8 cellular contexts compared by ENCODE assay signal in genomic region chr9:130693101-130693425, GRCh38. TPM values are rescaled to one million over a fixed set of nuclear protein-coding genes. Genes with fewer than 3 reads are reported as not detected.
DNase-seq lines count a peak whose midpoint lies in the region; ATAC-seq lines count a peak whose summit lies in the region.

No MANE protein-coding gene starts in this region.

- peaks cover 14% of the 10 kb centered on the region for H3K4me1 ChIP-seq in skeletal muscle satellite cell (ENCODE audit: control insufficient read depth, insufficient read depth, low read length)

- peak overlapping the region; percentile 96 for H3K27ac Mint-ChIP-seq in T-cell

- H3K9me3 ChIP-seq in skeletal muscle satellite cell (replicated peaks; ENCODE audit: low read length) = no peaks in the 10 kb centered on the region

- H3K27me3 ChIP-seq in skeletal muscle satellite cell (ENCODE audit: control insufficient read depth, insufficient read depth, low read length) = no peaks in the 10 kb centered on the region

- intact Hi-C loops in left ventricle myocardium superior (cut with micrococcal nuclease) = no loop called here

- peaks cover 42 to 54% (median 43%) of the 10 kb centered on the region in 3 donors for H3K4me1 Mint-ChIP-seq in T-cell

- H3K9me3 Mint-ChIP-seq in T-cell = no peaks in the 10 kb centered on the region

- H3K4me2 ChIP-seq in skeletal muscle satellite cell (ENCODE audit: low read length) = peak overlapping the region; percentile 84

- H3K4me3 Mint-ChIP-seq in T-cell = peak overlapping the region; percentile 88 to 98 (median 95)

- peak; percentile 10 for ATAC-seq in GM19467 (IDR thresholded peaks at IDR 0.05; ENCODE audit: unreplicated experiment)
- peak in 1 of 4 experiments; percentile 4 for ATAC-seq in T-cell (replicated peaks in 1 of 4)
- peak; percentile 2 for ATAC-seq in left ventricle myocardium superior
- no peak for ATAC-seq in HG03432 (IDR thresholded peaks at IDR 0.05; ENCODE audit: unreplicated experiment)
- no peak for ATAC-seq in HG03095 (IDR thresholded peaks at IDR 0.05; ENCODE audit: unreplicated experiment)

- peaks cover 23% of the 10 kb centered on the region for H3K36me3 ChIP-seq in skeletal muscle satellite cell (ENCODE audit: insufficient read depth, low read length)

- peak overlapping the region; percentile 88 for H3K9ac ChIP-seq in skeletal muscle satellite cell (ENCODE audit: low read depth, low read length)

- peaks cover 22% of the 10 kb centered on the region for H3K36me3 Mint-ChIP-seq in T-cell

- peak overlapping the region; percentile 66 for H3K4me3 ChIP-seq in skeletal muscle satellite cell (ENCODE audit: low read length)

- CTCF ChIA-PET in T-cell (lab: Charles Lee) = interaction anchor here in 1 of 2 donors (0.8 to 1.9 kb wide), 9 partner anchors 8 to 353 kb away, joined by 3 to 21 read pairs (median 4); no protein-coding TSS in a partner anchor

- POLR2A ChIA-PET in T-cell (lab: Charles Lee) = interaction anchor here (0.5 to 1.1 kb wide), 5 partner anchors 10 to 1976 kb away, joined by 3 to 6 read pairs (median 4); partner anchors contain the start of gene DDX31 (in 1 of the 2)

- no peak for DNase-seq in T-cell
- no peak for DNase-seq in left ventricle myocardium superior
- DNase-seq in T1000 (lab: John Stamatoyannopoulos, UW) = no peak
- DNase-seq in stimulated activated naive CD4-positive, alpha-beta T cell (lab: John Stamatoyannopoulos, UW) = no peak

- peaks cover 0 to 4% of the 10 kb centered on the region in 2 donors for H3K27me3 Mint-ChIP-seq in T-cell

RNA-seq across cellular contexts. Expression of gene EXOSC2, which starts 0.5 kb away (rescaled TPM):
- total RNA-seq in T-cell = 10 to 100 TPM; 49.1 to 59.1 (median 52.1) TPM
- total RNA-seq in left ventricle myocardium superior = 12.5 TPM
- 42.1 and 42.2 TPM in 2 replicates for total RNA-seq in skeletal muscle satellite cell (2012; rRNA removed)

RNA-seq across cellular contexts. Expression of gene PRDM12, which starts 28.7 kb away (rescaled TPM):
- total RNA-seq in T-cell (under 1 TPM in 3 of 5 donors, not detected in 2; 0.13 to 0.19 (median 0.16) TPM), left ventricle myocardium superior (not detected)
- not detected in 2 replicates for total RNA-seq in skeletal muscle satellite cell (2012; rRNA removed)

Comparison
In these comparisons a context has a peak if more than half of its experiments do, and no peak if none do; other contexts are left out.
1. ATAC-seq: peak in GM19467 (single experiment) and left ventricle myocardium superior (single experiment); none in HG03432 (single experiment) and HG03095 (single experiment).